In the genomic region with DNA sequence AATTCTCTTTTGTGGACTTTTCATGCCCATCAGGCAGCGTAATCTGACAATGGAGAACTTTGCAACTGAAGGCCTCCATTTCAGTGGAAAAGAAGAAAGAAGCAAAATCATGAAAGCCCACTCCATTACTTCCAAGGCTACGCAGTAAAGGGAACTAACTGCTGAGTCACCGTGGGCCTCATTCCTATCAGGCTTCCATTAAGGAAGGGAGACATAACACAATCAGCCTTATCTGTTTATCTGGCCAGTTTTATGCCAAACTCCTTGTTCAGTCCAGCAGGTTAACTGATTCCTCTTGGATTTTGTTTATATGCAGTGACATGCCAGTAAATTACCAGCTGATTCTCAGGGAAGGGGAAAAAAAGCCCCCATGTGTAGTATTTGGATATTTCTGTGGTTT, we compare ENCODE assay signal across 16 cellular contexts. TPM values are rescaled to one million over a fixed set of nuclear protein-coding genes. Genes with fewer than 3 reads are reported as not detected.
DNase-seq lines count a peak whose midpoint lies in the region; ATAC-seq, FAIRE-seq and TF ChIP-seq lines count a peak whose summit lies in the region.
"Had no signal": no experiment of that assay in that cellular context is flagged by ENCODE, and none has a peak within 500 bp of the region (broad histone marks: within the 10 kb centered on the region; RNA-seq: fewer than 3 reads in every experiment).

No MANE protein-coding gene starts in this region.

- TF ChIP-seq CTCF in cardiac muscle cell (IDR thresholded peaks at IDR 0.05; ENCODE audit: low read depth, low read length): no peak
- no peak for TF ChIP-seq CTCF in HepG2 (CRISPR knock-in tag; IDR thresholded peaks at IDR 0.05)
- no peak for TF ChIP-seq CTCF in vagina (IDR thresholded peaks at IDR 0.05)

- H3K36me3 ChIP-seq in cardiac muscle cell: no peaks in the 10 kb centered on the region
- no peaks in the 10 kb centered on the region for H3K36me3 ChIP-seq in HepG2 (replicated peaks in 1 of 2; ENCODE audit: control insufficient read depth in 1 of 2, insufficient read depth in 2 of 2, low read length in 2 of 2)
- H3K36me3 ChIP-seq in vagina: no peaks in the 10 kb centered on the region

- no peaks in the 10 kb centered on the region for H4K20me1 ChIP-seq in HepG2 (ENCODE audit: insufficient read depth, low read length)

- TF ChIP-seq POLR2A in HepG2 (IDR thresholded peaks at IDR 0.05; ENCODE audit: insufficient read depth in 1 of 2, low read depth in 2 of 2, low read length in 2 of 2): no peak
- no peak for TF ChIP-seq POLR2A in vagina (IDR thresholded peaks at IDR 0.05)

- H2AFZ ChIP-seq in HepG2 (ENCODE audit: low read length): no peak overlapping the region

- H3K4me2 ChIP-seq in HepG2 (ENCODE audit: low read depth, low read length): no peak overlapping the region

- no TSS peak for BruUV-seq in HepG2 (replicated peaks; lab: Mats Ljungman, UMichigan)

- H3K27me3 ChIP-seq in cardiac muscle cell (no peaks in the 10 kb centered on the region), HepG2 (ENCODE audit: control insufficient read depth in 1 of 2, insufficient read depth in 2 of 2, low read length in 2 of 2) (no peaks in the 10 kb centered on the region), vagina (no peaks in the 10 kb centered on the region)

- FAIRE-seq in HepG2 (lab: Jason Lieb, UNC): no peak

- DNase-seq in cardiac muscle cell (ENCODE audit: low read depth in 1 of 2, low spot score in 1 of 2): peak in 1 of 2 donors; percentile 38
- no peak for DNase-seq in Right ventricle myocardium superior
- peak; percentile 78 for DNase-seq in amniotic epithelial cell (ENCODE audit: low read depth)
- no peak for DNase-seq in HepG2 (ENCODE audit: low spot score)
- DNase-seq in vagina (ENCODE audit: extremely low spot score in 2 of 2): no peak
- DNase-seq in globus pallidus (ENCODE audit: low spot score): no peak
- no peak for DNase-seq in SKM-1 treated with dmso at 0.1 percent for 144 hours (lab: John Stamatoyannopoulos, UW; ENCODE audit: unreplicated experiment)
- DNase-seq: activated CD8-positive, alpha-beta memory T cell treated with anti-CD3 and anti-CD28 coated beads, Interleukin-2, amount 50 U/mL, for 4 hours; activated naive CD8-positive, alpha-beta T cell treated with anti-CD3 and anti-CD28 coated beads for 36 hours; immature natural killer cell; naive B cell; NCI-H2081 had no signal

- TF ChIP-seq RAD21 in HepG2 (CRISPR knock-in tag; IDR thresholded peaks at IDR 0.05): no peak

- intact Hi-C loops in Right ventricle myocardium superior (cut with DNase I): no loop called here
- intact Hi-C loops in HepG2 (cut with micrococcal nuclease; ENCODE audit: unreplicated experiment): loop anchor here (1.0 kb wide), 1 partner anchor 94 kb away; no protein-coding TSS in a partner anchor
- intact Hi-C loops in vagina (cut with DNase I): no loop called here

- peaks cover 26% of the 10 kb centered on the region for H3K4me1 ChIP-seq in cardiac muscle cell (ENCODE audit: low read depth)
- H3K4me1 ChIP-seq in HepG2 (ENCODE audit: insufficient read depth, low read length): peaks cover 23% of the 10 kb centered on the region
- H3K4me1 ChIP-seq in vagina: peaks cover 6% of the 10 kb centered on the region

- TF ChIP-seq EP300 in HepG2 (IDR thresholded peaks at IDR 0.05; ENCODE audit: low read depth in 2 of 2, low read length in 2 of 2) (no peak), HepG2 (CRISPR knock-in tag; IDR thresholded peaks at IDR 0.05; ENCODE audit: borderline replicate concordance) (no peak)

- peak overlapping the region; percentile 69 for H3K27ac ChIP-seq in cardiac muscle cell
- H3K27ac ChIP-seq in HepG2 (ENCODE audit: extremely low read length, insufficient read depth, low read length): no peak overlapping the region
- peak overlapping the region; percentile 37 for H3K27ac ChIP-seq in vagina
- H3K27ac ChIP-seq: 22Rv1 had no signal

- no peaks in the 10 kb centered on the region for H3K9me3 ChIP-seq in cardiac muscle cell (ENCODE audit: low read depth)
- H3K9me3 ChIP-seq in HepG2 (ENCODE audit: low read length): no peaks in the 10 kb centered on the region
- no peaks in the 10 kb centered on the region for H3K9me3 ChIP-seq in vagina

- no peaks in the 10 kb centered on the region for H3K79me2 ChIP-seq in HepG2 (ENCODE audit: insufficient read depth, low read length)

- H3K9ac ChIP-seq in HepG2 (ENCODE audit: insufficient read depth, low read depth, low read length): no peak overlapping the region

- ATAC-seq in Right ventricle myocardium superior (ENCODE audit: poor library complexity): no peak
- no peak for ATAC-seq in HepG2
- ATAC-seq in HG03280 (IDR thresholded peaks at IDR 0.05; ENCODE audit: unreplicated experiment): no peak

- POLR2A ChIA-PET in HepG2 (lab: Yijun Ruan, JAX): no interaction called here

- no peak overlapping the region for H3K4me3 ChIP-seq in cardiac muscle cell
- no peak overlapping the region for H3K4me3 ChIP-seq in HepG2 (replicated peaks in 1 of 3; ENCODE audit: insufficient read depth in 1 of 3, low read depth in 2 of 3, low read length in 3 of 3)
- no peak overlapping the region for H3K4me3 ChIP-seq in vagina

- in situ Hi-C loops in HepG2 (cut with HindIII; ENCODE audit: extremely low pct_ligation_motif_present, low pct_unique_long_range_greater_than_20kb): no loop called here

- WGBS in HepG2 (ENCODE audit: low lambda C conversion rate): 62% methylated on average over 3 of the region's 3 CpGs

- CTCF ChIA-PET in HepG2 (lab: Yijun Ruan, JAX; ENCODE audit: low intra/inter-chr PET ratio, low total read pairs): no interaction called here

TF ChIP-seq in HepG2, 621 proteins besides CTCF, POLR2A, EP300 and RAD21 (continues in another document):
- no peak for TF ChIP-seq IKZF4 (CRISPR knock-in tag; IDR thresholded peaks at IDR 0.05; ENCODE audit: borderline replicate concordance, low read depth, not compliant biosample characterization)
- TF ChIP-seq GATA4 (IDR thresholded peaks at IDR 0.05; ENCODE audit: borderline replicate concordance, low read depth): no peak
- TF ChIP-seq HOXD1 (CRISPR knock-in tag; IDR thresholded peaks at IDR 0.05): no peak
- no peak for TF ChIP-seq KLF9 (CRISPR knock-in tag; IDR thresholded peaks at IDR 0.05; ENCODE audit: low read depth)
- TF ChIP-seq MAFK (conservative IDR thresholded peaks at IDR 0.05 in 1 of 2, IDR thresholded peaks at IDR 0.05 in 1 of 2; ENCODE audit: low read length in 2 of 2): peak; percentile 29 to 41; a peak in 2 of 4 replicates

RNA-seq across cellular contexts. Expression of gene KATNAL1, which starts 56.8 kb away (rescaled TPM):
- total RNA-seq in cardiac muscle cell (12.8 and 21.2 TPM in 2 replicates), Right ventricle myocardium superior (37.8 TPM), HepG2 (2016; rRNA removed; fragmentation: Illumina TruSeq; extraction: Trizol) (11.8 and 13.9 TPM in 2 replicates), vagina (20.6 TPM)
- polyA plus RNA-seq in cardiac muscle cell (6.0 and 10.5 TPM in 2 replicates), HepG2 (2011; rRNA removed) (2.8 and 3.2 TPM in 2 replicates)
- total RNA-seq in HepG2 (2016; cell fraction: cytosol; rRNA removed; fragmentation: Illumina TruSeq; extraction: Trizol; ENCODE audit: low read depth): 19.6 and 22.7 TPM in 2 replicates
- 10.8 and 15.5 TPM in 2 replicates for total RNA-seq in HepG2 (2016; cell fraction: insoluble cytoplasmic fraction; rRNA removed; fragmentation: Illumina TruSeq; extraction: Trizol)
- total RNA-seq in HepG2 (2016; cell fraction: membrane; rRNA removed; fragmentation: Illumina TruSeq; extraction: Trizol): 15.8 and 20.3 TPM in 2 replicates
- 16.2 and 19.5 TPM in 2 replicates for total RNA-seq in HepG2 (2016; cell fraction: nucleus; rRNA removed; fragmentation: Illumina TruSeq; extraction: Trizol)
- 1.6 and 2.2 TPM in 2 replicates for polyA plus RNA-seq in HepG2 (2011; cell fraction: cytosol; rRNA removed)
- 2.9 and 3.5 TPM in 2 replicates for polyA plus RNA-seq in HepG2 (2011; cell fraction: nucleus; rRNA removed)
- 2.6 and 4.0 TPM in 2 replicates for polyA plus RNA-seq in HepG2 (2012)
- polyA plus RNA-seq in HepG2 (2016; cell fraction: cytosol; fragmentation: Illumina TruSeq; extraction: Trizol; ENCODE audit: low read depth): 4.6 and 4.7 TPM in 2 replicates
- polyA plus RNA-seq in HepG2 (2016; cell fraction: insoluble cytoplasmic fraction; fragmentation: Illumina TruSeq; extraction: Trizol; ENCODE audit: low read depth): 6.3 and 6.7 TPM in 2 replicates
- polyA plus RNA-seq in HepG2 (2016; cell fraction: membrane; fragmentation: Illumina TruSeq; extraction: Trizol; ENCODE audit: low read depth): 6.3 and 7.2 TPM in 2 replicates
- polyA plus RNA-seq in HepG2 (2016; cell fraction: nucleus; fragmentation: Illumina TruSeq; extraction: Trizol; ENCODE audit: insufficient read depth, low read depth): 6.7 and 8.5 TPM in 2 replicates
- polyA minus RNA-seq in HepG2 (2011; rRNA and poly(A)+ RNA removed; ENCODE audit: low replicate concordance): 1.8 and 3.2 TPM in 2 replicates
- polyA minus RNA-seq in HepG2 (2011; cell fraction: cytosol; rRNA and poly(A)+ RNA removed): 3.5 and 6.6 TPM in 2 replicates
- 15.3 and 19.6 TPM in 2 replicates for polyA minus RNA-seq in HepG2 (2011; cell fraction: nucleus; rRNA and poly(A)+ RNA removed)

RNA-seq across cellular contexts. Expression of gene UBE2L5, which starts 58.2 kb away (rescaled TPM):
- total RNA-seq in cardiac muscle cell: 0.06 TPM in 1 of 2 replicates, not detected in the other
- not detected in 2 replicates for polyA plus RNA-seq in cardiac muscle cell
- total RNA-seq in Right ventricle myocardium superior: not detected
- 0.13 and 0.22 TPM in 2 replicates for total RNA-seq in HepG2 (2016; rRNA removed; fragmentation: Illumina TruSeq; extraction: Trizol)
- total RNA-seq in HepG2 (2016; cell fraction: cytosol; rRNA removed; fragmentation: Illumina TruSeq; extraction: Trizol; ENCODE audit: low read depth): not detected in 2 replicates
- total RNA-seq in HepG2 (2016; cell fraction: insoluble cytoplasmic fraction; rRNA removed; fragmentation: Illumina TruSeq; extraction: Trizol): not detected in 2 replicates
- total RNA-seq in HepG2 (2016; cell fraction: membrane; rRNA removed; fragmentation: Illumina TruSeq; extraction: Trizol): not detected in 2 replicates
- total RNA-seq in HepG2 (2016; cell fraction: nucleus; rRNA removed; fragmentation: Illumina TruSeq; extraction: Trizol): not detected in 2 replicates
- not detected in 2 replicates for polyA plus RNA-seq in HepG2 (2011; rRNA removed)
- polyA plus RNA-seq in HepG2 (2011; cell fraction: cytosol; rRNA removed): not detected in 2 replicates
- polyA plus RNA-seq in HepG2 (2011; cell fraction: nucleus; rRNA removed): not detected in 2 replicates
- polyA plus RNA-seq in HepG2 (2012): 0.43 and 3.2 TPM in 2 replicates
- not detected in 2 replicates for polyA plus RNA-seq in HepG2 (2016; cell fraction: cytosol; fragmentation: Illumina TruSeq; extraction: Trizol; ENCODE audit: low read depth)
- 1.0 TPM in 1 of 2 replicates, not detected in the other for polyA plus RNA-seq in HepG2 (2016; cell fraction: insoluble cytoplasmic fraction; fragmentation: Illumina TruSeq; extraction: Trizol; ENCODE audit: low read depth)
- not detected in 2 replicates for polyA plus RNA-seq in HepG2 (2016; cell fraction: membrane; fragmentation: Illumina TruSeq; extraction: Trizol; ENCODE audit: low read depth)
- not detected in 2 replicates for polyA plus RNA-seq in HepG2 (2016; cell fraction: nucleus; fragmentation: Illumina TruSeq; extraction: Trizol; ENCODE audit: insufficient read depth, low read depth)
- not detected in 2 replicates for polyA minus RNA-seq in HepG2 (2011; rRNA and poly(A)+ RNA removed; ENCODE audit: low replicate concordance)
- not detected in 2 replicates for polyA minus RNA-seq in HepG2 (2011; cell fraction: cytosol; rRNA and poly(A)+ RNA removed)
- polyA minus RNA-seq in HepG2 (2011; cell fraction: nucleus; rRNA and poly(A)+ RNA removed): not detected in 2 replicates
- not detected for total RNA-seq in vagina
- total RNA-seq: activated naive CD8-positive, alpha-beta T cell treated with anti-CD3 and anti-CD28 coated beads for 36 hours; LHCN-M2; SK-MEL-5 had no signal
- polyA plus RNA-seq: immature natural killer cell had no signal
